ENCODE assay signal across 16 cellular contexts in genomic region chr22:20771918-20772625, GRCh38. TPM values are rescaled to one million over a fixed set of nuclear protein-coding genes. Genes with fewer than 3 reads are reported as not detected.
DNase-seq lines count a peak whose midpoint lies in the region; ATAC-seq and TF ChIP-seq lines count a peak whose summit lies in the region.
"Had no signal": no experiment of that assay in that cellular context is flagged by ENCODE, and none has a peak within 500 bp of the region (broad histone marks: within the 10 kb centered on the region; RNA-seq: fewer than 3 reads in every experiment).

No MANE protein-coding gene starts in this region.

- no peaks in the 10 kb centered on the region for H3K79me2 ChIP-seq in GM23338 (replicated peaks; ENCODE audit: insufficient read depth)

- no peak overlapping the region for H2AFZ ChIP-seq in GM23338

- H3F3A ChIP-seq in GM23338 (replicated peaks; ENCODE audit: low read depth) = no peaks in the 10 kb centered on the region

- DNase-seq in GM23338 (ENCODE audit: low spot score) (peak; percentile 48), WTC11 (ENCODE audit: low spot score) (peak; percentile 35), globus pallidus (ENCODE audit: low spot score) (peak; percentile 19), progenitor cell of endocrine pancreas (ENCODE audit: low spot score, unreplicated experiment) (no peak), GM19240 (ENCODE audit: insufficient read length, low spot score) (no peak), NCI-H1048 (lab: John Stamatoyannopoulos, UW) (no peak)
- DNase-seq: activated CD4-positive, alpha-beta T cell treated with anti-CD3 and anti-CD28 coated beads, Interleukin-2, amount 50 U/mL, for 48 hours; amniotic stem cell; C1 segment of cervical spinal cord; DMS79 treated with DMSO at 0.1 percent for 48 hours; NCI-H1105 treated with DMSO at 0.1 percent for 48 hours; SJCRH30; spleen had no signal

- ATAC-seq in GM23338 = peak; percentile 85
- ATAC-seq in WTC11 = peak; percentile 55; the same call in 1 of the 2 replicates
- ATAC-seq in GM19397 (IDR thresholded peaks at IDR 0.05; ENCODE audit: unreplicated experiment) = no peak

- no peaks in the 10 kb centered on the region for H3K4me1 ChIP-seq in GM23338 (ENCODE audit: insufficient read depth)
- H3K4me1 ChIP-seq: SJCRH30 had no signal

- no peaks in the 10 kb centered on the region for H3K9me2 ChIP-seq in GM23338 (ENCODE audit: insufficient read depth)

- H3K36me3 Mint-ChIP-seq in GM23338 (ENCODE audit: low read depth) (no peaks in the 10 kb centered on the region), WTC11 (no peaks in the 10 kb centered on the region), progenitor cell of endocrine pancreas (ENCODE audit: insufficient read depth) (peaks cover 6% of the 10 kb centered on the region)

- H3K4me1 Mint-ChIP-seq in GM23338 (peaks cover 3% of the 10 kb centered on the region; the same call in 1 of the 3 replicates), WTC11 (no peaks in the 10 kb centered on the region), progenitor cell of endocrine pancreas (ENCODE audit: low read depth) (peaks cover 6% of the 10 kb centered on the region)
- H3K4me1 Mint-ChIP-seq: memory B cell had no signal

- 0 out of 4 replicates have a peak, but pooled peaks of 1 of the 2 experiments have one; percentile 14 for TF ChIP-seq CTCF in GM23338 (conservative IDR thresholded peaks at IDR 0.05; ENCODE audit: low read depth in 2 of 2)
- TF ChIP-seq CTCF in WTC11 (IDR thresholded peaks at IDR 0.05) = no peak
- TF ChIP-seq CTCF in progenitor cell of endocrine pancreas (IDR thresholded peaks at IDR 0.05; ENCODE audit: unreplicated experiment) = peak; percentile 49

- H3K4me3 Mint-ChIP-seq in GM23338 = no peak overlapping the region
- H3K4me3 Mint-ChIP-seq in WTC11 = no peak overlapping the region
- no peak overlapping the region for H3K4me3 Mint-ChIP-seq in progenitor cell of endocrine pancreas (ENCODE audit: low read depth)
- H3K4me3 Mint-ChIP-seq: activated T-helper 1 cell treated with anti-CD3 and anti-CD28 coated beads, Interleukin-12 subunit alpha, Interleukin-12 subunit beta, Interleukin-2, Interleukin-4 antibody, amounts not matched to agents 30 ng/mL and 10 ng/mL and 1 ng/mL, durations not matched to agents 14 hours and 24 hours and 36 hours; memory B cell had no signal

- no peak overlapping the region for H3K4me3 ChIP-seq in GM23338
- H3K4me3 ChIP-seq: SJCRH30, spleen had no signal

- POLR2A ChIA-PET in WTC11 (lab: Charles Lee) = no interaction called here

- peaks cover 6% of the 10 kb centered on the region for H3K27me3 Mint-ChIP-seq in GM23338 (ENCODE audit: insufficient read depth, low read depth, poor library complexity)
- H3K27me3 Mint-ChIP-seq in WTC11 (ENCODE audit: low read depth) = no peaks in the 10 kb centered on the region
- no peaks in the 10 kb centered on the region for H3K27me3 Mint-ChIP-seq in progenitor cell of endocrine pancreas
- H3K27me3 Mint-ChIP-seq: memory B cell had no signal

- no peak overlapping the region for H3K27ac Mint-ChIP-seq in GM23338
- no peak overlapping the region for H3K27ac Mint-ChIP-seq in WTC11
- no peak overlapping the region for H3K27ac Mint-ChIP-seq in progenitor cell of endocrine pancreas
- H3K27ac Mint-ChIP-seq: activated T-helper 1 cell treated with anti-CD3 and anti-CD28 coated beads, Interleukin-12 subunit alpha, Interleukin-12 subunit beta, Interleukin-2, Interleukin-4 antibody, amounts not matched to agents 30 ng/mL and 10 ng/mL and 1 ng/mL, durations not matched to agents 14 hours and 24 hours and 36 hours; memory B cell had no signal

- H4K20me1 ChIP-seq in GM23338 (replicated peaks; ENCODE audit: insufficient read depth) = no peaks in the 10 kb centered on the region

- H3K27me3 ChIP-seq in GM23338 (ENCODE audit: insufficient read depth) = no peaks in the 10 kb centered on the region
- H3K27me3 ChIP-seq: SJCRH30, spleen had no signal

- CTCF ChIA-PET in WTC11 (lab: Charles Lee) = interaction anchor here (1.4 kb wide), 1 partner anchor 13 kb away, joined by 6 read pairs; no protein-coding TSS in a partner anchor

- no peak overlapping the region for H3K4me2 ChIP-seq in GM23338

- H3K9me3 Mint-ChIP-seq in GM23338 (no peaks in the 10 kb centered on the region), WTC11 (no peaks in the 10 kb centered on the region), progenitor cell of endocrine pancreas (ENCODE audit: low read depth) (no peaks in the 10 kb centered on the region)
- H3K9me3 Mint-ChIP-seq: activated T-helper 1 cell treated with anti-CD3 and anti-CD28 coated beads, Interleukin-12 subunit alpha, Interleukin-12 subunit beta, Interleukin-2, Interleukin-4 antibody, amounts not matched to agents 30 ng/mL and 10 ng/mL and 1 ng/mL, durations not matched to agents 14 hours and 24 hours and 36 hours; memory B cell had no signal

- no peaks in the 10 kb centered on the region for H3K36me3 ChIP-seq in GM23338 (ENCODE audit: insufficient read depth)
- H3K36me3 ChIP-seq: SJCRH30 had no signal

- H3K27ac ChIP-seq in GM23338 (ENCODE audit: low read depth) = no peak overlapping the region
- H3K27ac ChIP-seq: SJCRH30, spleen had no signal

TF ChIP-seq in GM23338, 12 proteins besides CTCF, POLR2A, EP300 and RAD21 (continues in another document):
- TF ChIP-seq CREB1 (CRISPR knock-in tag; IDR thresholded peaks at IDR 0.05; ENCODE audit: low read depth) (no peak), POLR2AphosphoS5 (IDR thresholded peaks at IDR 0.05; ENCODE audit: low read depth) (no peak), REST (IDR thresholded peaks at IDR 0.05; ENCODE audit: unreplicated experiment) (no peak)

TF ChIP-seq in WTC11, 78 proteins besides CTCF, POLR2A, EP300 and RAD21:
- TF ChIP-seq RORB (CRISPR knock-in tag; IDR thresholded peaks at IDR 0.05) = no peak
- TF ChIP-seq STAT6 (CRISPR knock-in tag; conservative IDR thresholded peaks at IDR 0.05; ENCODE audit: low read depth) = no peak

RNA-seq across cellular contexts. Expression of gene SERPIND1, which starts 1.8 kb away (rescaled TPM):
- not detected in 2 replicates for total RNA-seq in GM23338 (2014; rRNA removed; shearing (Covaris generic))
- not detected in 2 replicates for polyA plus RNA-seq in GM23338 (2016; fragmentation: Nextera tagmentation; extraction: Ambion mirVana)
- total RNA-seq in WTC11 (2021) (0.09 to 0.25 TPM (median 0.22 TPM) in 3 replicates), progenitor cell of endocrine pancreas (0.40 and 0.74 TPM in 2 replicates)
- total RNA-seq: activated T-helper 1 cell treated with anti-CD3 and anti-CD28 coated beads, Interleukin-12 subunit alpha, Interleukin-12 subunit beta, Interleukin-2, Interleukin-4 antibody, amounts not matched to agents 30 ng/mL and 10 ng/mL and 1 ng/mL, durations not matched to agents 14 hours and 24 hours and 36 hours had no signal

Comparison
In these comparisons a context has a peak if more than half of its experiments do, and no peak if none do; other contexts are left out.
1. DNase-seq: peak in GM23338 (single experiment), WTC11 (single experiment) and globus pallidus (single experiment); none in progenitor cell of endocrine pancreas (single experiment), GM19240 (single experiment) and NCI-H1048 (single experiment).